In the genomic region with DNA sequence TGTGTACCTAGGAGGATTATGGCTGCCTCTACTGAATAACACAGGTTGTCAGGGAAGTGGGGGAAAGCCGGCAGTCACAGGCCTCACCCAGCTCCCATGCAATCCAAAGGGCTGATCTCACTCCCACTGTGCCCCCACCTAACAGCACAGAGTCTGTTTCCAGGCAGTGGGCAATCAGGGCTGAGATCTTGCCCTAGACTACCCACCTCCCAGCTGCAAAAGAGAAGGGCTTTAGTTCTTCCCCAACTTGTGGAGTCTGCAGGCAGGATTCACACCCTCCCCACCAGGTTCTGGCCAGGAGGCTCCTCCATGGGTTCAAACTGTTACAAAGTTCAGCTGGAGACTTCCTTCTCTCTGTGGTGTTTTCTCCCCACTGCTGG, we compare ENCODE assay signal across 1 cellular context.
TF ChIP-seq lines count a peak whose summit lies in the region.

No MANE protein-coding gene starts in this region.

TF ChIP-seq in H1, 55 proteins besides CTCF, POLR2A, EP300 and RAD21:
- TF ChIP-seq, protein P1, sequence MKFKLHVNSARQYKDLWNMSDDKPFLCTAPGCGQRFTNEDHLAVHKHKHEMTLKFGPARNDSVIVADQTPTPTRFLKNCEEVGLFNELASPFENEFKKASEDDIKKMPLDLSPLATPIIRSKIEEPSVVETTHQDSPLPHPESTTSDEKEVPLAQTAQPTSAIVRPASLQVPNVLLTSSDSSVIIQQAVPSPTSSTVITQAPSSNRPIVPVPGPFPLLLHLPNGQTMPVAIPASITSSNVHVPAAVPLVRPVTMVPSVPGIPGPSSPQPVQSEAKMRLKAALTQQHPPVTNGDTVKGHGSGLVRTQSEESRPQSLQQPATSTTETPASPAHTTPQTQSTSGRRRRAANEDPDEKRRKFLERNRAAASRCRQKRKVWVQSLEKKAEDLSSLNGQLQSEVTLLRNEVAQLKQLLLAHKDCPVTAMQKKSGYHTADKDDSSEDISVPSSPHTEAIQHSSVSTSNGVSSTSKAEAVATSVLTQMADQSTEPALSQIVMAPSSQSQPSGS (IDR thresholded peaks at IDR 0.05; ENCODE audit: low read length) = no peak
- TF ChIP-seq CTBP2 (IDR thresholded peaks at IDR 0.05; ENCODE audit: borderline replicate concordance, insufficient read depth, insufficient read length, low read length) (no peak), CREB1 (IDR thresholded peaks at IDR 0.05) (no peak), CBX5 (IDR thresholded peaks at IDR 0.05; ENCODE audit: low read depth, low read length) (no peak), CEBPB (IDR thresholded peaks at IDR 0.05; ENCODE audit: low read depth, low read length) (no peak)
- TF ChIP-seq, protein P2, sequence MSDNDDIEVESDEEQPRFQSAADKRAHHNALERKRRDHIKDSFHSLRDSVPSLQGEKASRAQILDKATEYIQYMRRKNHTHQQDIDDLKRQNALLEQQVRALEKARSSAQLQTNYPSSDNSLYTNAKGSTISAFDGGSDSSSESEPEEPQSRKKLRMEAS (IDR thresholded peaks at IDR 0.05) = no peak
